Comparison of ENCODE assay signal across 8 cellular contexts in genomic region chr11:57903441-57904123, GRCh38.
DNase-seq lines count a peak whose midpoint lies in the region; ATAC-seq lines count a peak whose summit lies in the region.

No MANE protein-coding gene starts in this region.

- H3K4me1 Mint-ChIP-seq in naive thymus-derived CD8-positive, alpha-beta T cell = peaks cover 6 to 12% (median 9%) of the 10 kb centered on the region in 4 donors

- ATAC-seq in GM18498 (IDR thresholded peaks at IDR 0.05; ENCODE audit: unreplicated experiment) = peak; percentile 72
- ATAC-seq in HG03342 (IDR thresholded peaks at IDR 0.05; ENCODE audit: unreplicated experiment) = peak; percentile 82
- ATAC-seq in naive thymus-derived CD8-positive, alpha-beta T cell = peak; percentile 95 to 96
- ATAC-seq in GM18517 (IDR thresholded peaks at IDR 0.05; ENCODE audit: unreplicated experiment) = no peak
- ATAC-seq in GM19467 (IDR thresholded peaks at IDR 0.05; ENCODE audit: unreplicated experiment) = no peak

- H3K9me3 ChIP-seq in HAP-1 = no peaks in the 10 kb centered on the region

- H3K4me1 ChIP-seq in HAP-1 = no peaks in the 10 kb centered on the region

- H3K27me3 Mint-ChIP-seq in naive thymus-derived CD8-positive, alpha-beta T cell = peaks cover 3 to 20% (median 7%) of the 10 kb centered on the region in 5 donors

- H3K27ac Mint-ChIP-seq in naive thymus-derived CD8-positive, alpha-beta T cell = peak overlapping the region in 3 of 10 donors; percentile 0 to 38 (median 24)

- POLR2A ChIA-PET in naive thymus-derived CD8-positive, alpha-beta T cell (lab: Charles Lee) = no interaction called here

- no peaks in the 10 kb centered on the region for H3K9me3 Mint-ChIP-seq in naive thymus-derived CD8-positive, alpha-beta T cell

- peak; percentile 25 to 42 for DNase-seq in activated T-cell treated with anti-CD3 and anti-CD28 coated beads, Interleukin-2, amount 50 U/mL, for 48 hours
- peak in 6 of 10 donors; percentile 2 to 28 (median 10) for DNase-seq in naive thymus-derived CD8-positive, alpha-beta T cell
- DNase-seq in hepatic stellate cell (ENCODE audit: low spot score) (no peak), HAP-1 (ENCODE audit: low spot score in 2 of 2) (no peak)

- H3K27me3 ChIP-seq in HAP-1 (ENCODE audit: low read depth) = no peaks in the 10 kb centered on the region

- in situ Hi-C loops in HAP-1 (cut with MboI; ENCODE audit: low sequenced_read_pairs) = no loop called here

- no peak overlapping the region for H3K4me3 ChIP-seq in HAP-1

- H3K4me3 Mint-ChIP-seq in naive thymus-derived CD8-positive, alpha-beta T cell = peak overlapping the region in 4 of 10 donors; percentile 6 to 62 (median 18)

- H3K36me3 Mint-ChIP-seq in naive thymus-derived CD8-positive, alpha-beta T cell = peaks cover 0 to under 1% (median 0%) of the 10 kb centered on the region in 3 donors

- H3K36me3 ChIP-seq in HAP-1 (replicated peaks) = no peaks in the 10 kb centered on the region

Comparison
In these comparisons a context has a peak if more than half of its experiments do, and no peak if none do; other contexts are left out.
1. ATAC-seq: peak in GM18498 (single experiment), HG03342 (single experiment) and naive thymus-derived CD8-positive, alpha-beta T cell (2 of 2); none in GM18517 (single experiment) and GM19467 (single experiment).
2. DNase-seq: peak in activated T-cell treated with anti-CD3 and anti-CD28 coated beads, Interleukin-2, amount 50 U/mL, for 48 hours (2 of 2) and naive thymus-derived CD8-positive, alpha-beta T cell (6 of 10); none in hepatic stellate cell (single experiment) and HAP-1 (0 of 2).